9 cellular contexts compared by ENCODE assay signal in genomic region chr15:66287461-66288055, GRCh38. TPM values are rescaled to one million over a fixed set of nuclear protein-coding genes. Genes with fewer than 3 reads are reported as not detected.
A peak's percentile ranks its signal among the peaks of the same experiment; 100 is the strongest.
DNase-seq lines count a peak whose midpoint lies in the region; ATAC-seq and TF ChIP-seq lines count a peak whose summit lies in the region.
"Had no signal": no experiment of that assay in that cellular context is flagged by ENCODE, and none has a peak within 500 bp of the region (broad histone marks: within the 10 kb centered on the region; RNA-seq: fewer than 3 reads in every experiment).

No MANE protein-coding gene starts in this region.

- no peaks in the 10 kb centered on the region for H3K9me3 Mint-ChIP-seq in activated naive CD4-positive, alpha-beta T cell treated with anti-CD3 and anti-CD28 coated beads, Interleukin-2, amount 10 ng/mL, durations not matched to agents 7 days and 5 days
- H3K9me3 Mint-ChIP-seq: CD8-positive, alpha-beta memory T cell had no signal

- no peak for TF ChIP-seq POLR2A in body of pancreas (IDR thresholded peaks at IDR 0.05)

- CTCF ChIA-PET in activated naive CD4-positive, alpha-beta T cell treated with anti-CD3 and anti-CD28 coated beads, Interleukin-2, amount 10 ng/mL, durations not matched to agents 7 days and 5 days (lab: Charles Lee) = interaction anchor here (0.6 to 1.8 kb wide), 3 partner anchors 36 to 211 kb away, joined by 3 to 7 read pairs (median 3); no protein-coding TSS in a partner anchor

- intact Hi-C loops in body of pancreas (cut with DNase I) = no loop called here

- 12 to 15% methylated on average over 6 of the region's 6 CpGs for WGBS in body of pancreas, 2 donors

- H3K36me3 Mint-ChIP-seq in activated naive CD4-positive, alpha-beta T cell treated with anti-CD3 and anti-CD28 coated beads, Interleukin-2, amount 10 ng/mL, durations not matched to agents 7 days and 5 days = no peaks in the 10 kb centered on the region
- H3K36me3 Mint-ChIP-seq: CD8-positive, alpha-beta memory T cell had no signal

- no peak overlapping the region for H3K27ac Mint-ChIP-seq in activated naive CD4-positive, alpha-beta T cell treated with anti-CD3 and anti-CD28 coated beads, Interleukin-2, amount 10 ng/mL, durations not matched to agents 7 days and 5 days

- H3K27me3 ChIP-seq in body of pancreas = no peaks in the 10 kb centered on the region

- no peaks in the 10 kb centered on the region for H3K9me3 ChIP-seq in body of pancreas

- H3K4me1 ChIP-seq in body of pancreas = peaks cover 10% of the 10 kb centered on the region

- peak; percentile 20 to 68 (median 43) for TF ChIP-seq CTCF in body of pancreas (IDR thresholded peaks at IDR 0.05)

- no peak overlapping the region for H3K4me3 Mint-ChIP-seq in activated naive CD4-positive, alpha-beta T cell treated with anti-CD3 and anti-CD28 coated beads, Interleukin-2, amount 10 ng/mL, durations not matched to agents 7 days and 5 days

- no peak overlapping the region for H3K4me3 ChIP-seq in body of pancreas

- peaks cover 23% of the 10 kb centered on the region for H3K4me1 Mint-ChIP-seq in activated naive CD4-positive, alpha-beta T cell treated with anti-CD3 and anti-CD28 coated beads, Interleukin-2, amount 10 ng/mL, durations not matched to agents 7 days and 5 days

- peak; percentile 22 for DNase-seq in NCI-H146 (lab: John Stamatoyannopoulos, UW)
- DNase-seq in NCI-H146 treated with DMSO at 0.1 percent for 48 hours (lab: John Stamatoyannopoulos, UW; ENCODE audit: unreplicated experiment) = no peak
- peak; percentile 82 for DNase-seq in NCI-H1105 treated with DMSO at 0.1 percent for 48 hours (lab: John Stamatoyannopoulos, UW)
- DNase-seq in body of pancreas = no peak
- DNase-seq in lung microvascular endothelial cell (ENCODE audit: low read depth in 2 of 2) = peak; percentile 21 to 34
- no peak for DNase-seq in activated CD4-positive, alpha-beta T cell treated with anti-CD3 and anti-CD28 coated beads for 4 hours
- no peak for DNase-seq in activated naive CD4-positive, alpha-beta T cell treated with anti-CD3 and anti-CD28 coated beads, Interleukin-2, amount 10 ng/mL, durations not matched to agents 7 days and 5 days

- no peak overlapping the region for H3K27ac ChIP-seq in body of pancreas

- H3K36me3 ChIP-seq in body of pancreas (replicated peaks in 1 of 2; ENCODE audit: insufficient read depth in 1 of 2, low read depth in 2 of 2) = no peaks in the 10 kb centered on the region

- ATAC-seq in body of pancreas = no peak
- no peak for ATAC-seq in GM18858 (IDR thresholded peaks at IDR 0.05; ENCODE audit: unreplicated experiment)

- H3K27me3 Mint-ChIP-seq in activated naive CD4-positive, alpha-beta T cell treated with anti-CD3 and anti-CD28 coated beads, Interleukin-2, amount 10 ng/mL, durations not matched to agents 7 days and 5 days = peaks cover 8% of the 10 kb centered on the region
- H3K27me3 Mint-ChIP-seq: CD8-positive, alpha-beta memory T cell had no signal

RNA-seq across cellular contexts. Expression of gene DIS3L, which starts 5.8 kb away (rescaled TPM):
- total RNA-seq in body of pancreas = 10 to 100 TPM; 17.5 to 17.9 TPM
- 16.1 and 17.9 TPM in 2 replicates for total RNA-seq in lung microvascular endothelial cell

RNA-seq across cellular contexts. Expression of gene MEGF11, which starts 34.0 kb away (rescaled TPM):
- total RNA-seq in body of pancreas (not detected), lung microvascular endothelial cell (under 0.01 TPM in 1 of 2 replicates, not detected in the other)
- total RNA-seq: CD8-positive, alpha-beta memory T cell had no signal

Comparison
In these comparisons a context has a peak if more than half of its experiments do, and no peak if none do; other contexts are left out.
1. DNase-seq: peak in NCI-H146 (single experiment), NCI-H1105 treated with DMSO at 0.1 percent for 48 hours (single experiment) and lung microvascular endothelial cell (2 of 2); none in NCI-H146 treated with DMSO at 0.1 percent for 48 hours (single experiment), body of pancreas (0 of 4), activated CD4-positive, alpha-beta T cell treated with anti-CD3 and anti-CD28 coated beads for 4 hours (0 of 2) and activated naive CD4-positive, alpha-beta T cell treated with anti-CD3 and anti-CD28 coated beads, Interleukin-2, amount 10 ng/mL, durations not matched to agents 7 days and 5 days (single experiment).